In genomic region chr3:2377281-2377680, GRCh38 we compare ENCODE assay signal across 25 cellular contexts.
DNase-seq lines count a peak whose midpoint lies in the region; ATAC-seq, FAIRE-seq and TF ChIP-seq lines count a peak whose summit lies in the region.
"Had no signal": no experiment of that assay in that cellular context is flagged by ENCODE, and none has a peak within 500 bp of the region (broad histone marks: within the 10 kb centered on the region; RNA-seq: fewer than 3 reads in every experiment).

No MANE protein-coding gene starts in this region.

- H3K4me3 ChIP-seq in GM12865 (ENCODE audit: low read depth, low read length), result no peak overlapping the region
- H3K4me3 ChIP-seq in GM12878, result no peak overlapping the region
- H3K4me3 ChIP-seq: BLaER1 had no signal

- H3K9me3 ChIP-seq in GM12878 (replicated peaks; ENCODE audit: control insufficient read depth, insufficient read depth, low read length), result no peaks in the 10 kb centered on the region
- H3K9me3 ChIP-seq: BE2C, BLaER1 had no signal

- H3K4me3 Mint-ChIP-seq in natural killer cell, result no peak overlapping the region
- H3K4me3 Mint-ChIP-seq: CD14-positive monocyte; CD4-positive, alpha-beta memory T cell; CD4-positive, CD25-positive, alpha-beta regulatory T cell; CD8-positive, alpha-beta memory T cell had no signal

- H3K27me3 Mint-ChIP-seq in natural killer cell (ENCODE audit: low read depth in 2 of 2), result no peaks in the 10 kb centered on the region
- H3K27me3 Mint-ChIP-seq: CD8-positive, alpha-beta memory T cell had no signal

- RAD21 ChIA-PET in GM12878 (lab: Charles Lee; ENCODE audit: unreplicated experiment), result no interaction called here

- TF ChIP-seq RAD21 in GM12878 (IDR thresholded peaks at IDR 0.05; ENCODE audit: insufficient read depth, low read depth, low read length), result no peak

- H3K4me1 Mint-ChIP-seq in natural killer cell, result no peaks in the 10 kb centered on the region
- H3K4me1 Mint-ChIP-seq: CD14-positive monocyte; CD4-positive, alpha-beta memory T cell; CD4-positive, CD25-positive, alpha-beta regulatory T cell; CD8-positive, alpha-beta memory T cell had no signal

- H3K4me1 ChIP-seq in GM12878 (ENCODE audit: control insufficient read depth, insufficient read depth, low read length), result no peaks in the 10 kb centered on the region
- H3K4me1 ChIP-seq: BE2C, BLaER1 had no signal

- no peak for FAIRE-seq in GM12878 (lab: Jason Lieb, UNC)
- FAIRE-seq: A204.1, GM12891, GM19239 had no signal

- intact Hi-C loops in GM12878 (cut with micrococcal nuclease; ENCODE audit: unreplicated experiment), result no loop called here
- intact Hi-C loops in natural killer cell (cut with micrococcal nuclease), result no loop called here

- no peaks in the 10 kb centered on the region for H4K20me1 ChIP-seq in GM12878 (ENCODE audit: control insufficient read depth, insufficient read depth)
- H4K20me1 ChIP-seq: BLaER1 had no signal

- H3K36me3 ChIP-seq in GM12878 (ENCODE audit: control insufficient read depth in 2 of 2, insufficient read depth in 2 of 2, low read length in 1 of 2), result no peaks in the 10 kb centered on the region
- H3K36me3 ChIP-seq: BE2C, BLaER1 had no signal

- ATAC-seq in GM12878 (peak; percentile 36), natural killer cell (no peak)

- CTCF ChIA-PET in GM12878 (lab: Yijun Ruan, JAX), result no interaction called here

- H3K27me3 ChIP-seq in GM12878 (replicated peaks in 1 of 2; ENCODE audit: control insufficient read depth in 2 of 2, insufficient read depth in 2 of 2, low read length in 1 of 2), result no peaks in the 10 kb centered on the region
- H3K27me3 ChIP-seq: BE2C, BLaER1 had no signal

- POLR2A ChIA-PET in GM12878 (lab: Charles Lee), result no interaction called here

- TF ChIP-seq POLR2A in GM12878 (IDR thresholded peaks at IDR 0.05; ENCODE audit: low read depth, low read length), result no peak

- H3K9ac ChIP-seq in GM12878 (ENCODE audit: control insufficient read depth, insufficient read depth, low read length), result no peak overlapping the region
- H3K9ac ChIP-seq: BLaER1 had no signal

- no peak for TF ChIP-seq CTCF in GM12865 (IDR thresholded peaks at IDR 0.05; ENCODE audit: insufficient read depth, low read depth, low read length, missing control alignments)
- TF ChIP-seq CTCF in GM12878 (IDR thresholded peaks at IDR 0.05 in 2 of 3, conservative IDR thresholded peaks at IDR 0.05 in 1 of 3; ENCODE audit: control insufficient read depth in 2 of 3, extremely low read depth in 1 of 3, insufficient read depth in 1 of 3, low read depth in 3 of 3, low read length in 3 of 3), result no peak
- no peak for TF ChIP-seq CTCF in natural killer cell (IDR thresholded peaks at IDR 0.05)

- no peak overlapping the region for H3K27ac ChIP-seq in GM12878 (ENCODE audit: control insufficient read depth, insufficient read depth)
- H3K27ac ChIP-seq: BLaER1 had no signal

- BruUV-seq in GM12878 (replicated peaks; lab: Mats Ljungman, UMichigan), result no TSS peak

- no peaks in the 10 kb centered on the region for H3K79me2 ChIP-seq in GM12878 (ENCODE audit: control insufficient read depth, insufficient read depth, low read length)

- H3K36me3 Mint-ChIP-seq in natural killer cell, result no peaks in the 10 kb centered on the region
- H3K36me3 Mint-ChIP-seq: CD14-positive monocyte; CD4-positive, alpha-beta memory T cell; CD4-positive, CD25-positive, alpha-beta regulatory T cell; CD8-positive, alpha-beta memory T cell had no signal

- TF ChIP-seq EP300 in GM12878 (IDR thresholded peaks at IDR 0.05; ENCODE audit: borderline replicate concordance in 1 of 2, control insufficient read depth in 1 of 2, low read depth in 2 of 2, low read length in 2 of 2), result no peak

- in situ Hi-C loops in GM12878 (cut with MboI), result no loop called here

- SMC1A ChIA-PET in GM12878 (lab: Charles Lee; ENCODE audit: uncharacterized antibody, unreplicated experiment), result interaction anchor here (0.6 to 1.1 kb wide), 2 partner anchors 14 to 279 kb away, joined by 3 to 4 read pairs; no protein-coding TSS in a partner anchor

- peaks cover 2 to 3% of the 10 kb centered on the region in 2 donors for H3K9me3 Mint-ChIP-seq in natural killer cell

- DNase-seq in GM12865 (ENCODE audit: low read depth) (peak; percentile 9), NCI-H69 (lab: John Stamatoyannopoulos, UW) (peak; percentile 4), GM12878 (ENCODE audit: low read depth, low spot score) (peak; percentile 4), NCI-H1048 (lab: John Stamatoyannopoulos, UW) (no peak), natural killer cell (no peak)
- no peak for DNase-seq in activated CD8-positive, alpha-beta memory T cell treated with anti-CD3 and anti-CD28 coated beads, Interleukin-2, amount 50 U/mL, for 4 hours
- DNase-seq: 8988T; ACHN; BE2C; C1 segment of cervical spinal cord; CD4-positive, alpha-beta memory T cell; CD4-positive, CD25-positive, alpha-beta regulatory T cell; CD8-positive, alpha-beta memory T cell; COR-L47; DMS 273 treated with DMSO at 0.1 percent for 48 hours; DMS153; DMS79; DND-41; EL; GDM1 had no signal

- WGBS in GM12878 (ENCODE audit: insufficient coverage, insufficient replicate concordance, low lambda C conversion rate, missing lambda C conversion rate), result 35% methylated on average over 1 of the region's 1 CpG

- no peak overlapping the region for H3K27ac Mint-ChIP-seq in natural killer cell
- H3K27ac Mint-ChIP-seq: CD4-positive, alpha-beta memory T cell; CD4-positive, CD25-positive, alpha-beta regulatory T cell; CD8-positive, alpha-beta memory T cell had no signal

- no peak overlapping the region for H3K4me2 ChIP-seq in GM12878 (ENCODE audit: control insufficient read depth, insufficient read depth)
- H3K4me2 ChIP-seq: BLaER1 had no signal

- H2AFZ ChIP-seq in GM12878 (ENCODE audit: control insufficient read depth, low read depth, low read length), result no peak overlapping the region

TF ChIP-seq in GM12878, 131 proteins besides CTCF, POLR2A, EP300 and RAD21:
- TF ChIP-seq CHD1 (IDR thresholded peaks at IDR 0.05; ENCODE audit: low read depth, low read length) (no peak), TBL1XR1 (IDR thresholded peaks at IDR 0.05; ENCODE audit: low read depth, low read length) (0 out of 2 replicates have a peak, but pooled peaks have one; percentile 18)

Comparison
In these comparisons a context has a peak if more than half of its experiments do, and no peak if none do; other contexts are left out.
1. DNase-seq: peak in GM12865 (single experiment), NCI-H69 (single experiment) and GM12878 (single experiment); none in NCI-H1048 (single experiment), natural killer cell (single experiment) and activated CD8-positive, alpha-beta memory T cell treated with anti-CD3 and anti-CD28 coated beads, Interleukin-2, amount 50 U/mL, for 4 hours (single experiment).